ENCODE assay signal across 17 cellular contexts in the genomic region with DNA sequence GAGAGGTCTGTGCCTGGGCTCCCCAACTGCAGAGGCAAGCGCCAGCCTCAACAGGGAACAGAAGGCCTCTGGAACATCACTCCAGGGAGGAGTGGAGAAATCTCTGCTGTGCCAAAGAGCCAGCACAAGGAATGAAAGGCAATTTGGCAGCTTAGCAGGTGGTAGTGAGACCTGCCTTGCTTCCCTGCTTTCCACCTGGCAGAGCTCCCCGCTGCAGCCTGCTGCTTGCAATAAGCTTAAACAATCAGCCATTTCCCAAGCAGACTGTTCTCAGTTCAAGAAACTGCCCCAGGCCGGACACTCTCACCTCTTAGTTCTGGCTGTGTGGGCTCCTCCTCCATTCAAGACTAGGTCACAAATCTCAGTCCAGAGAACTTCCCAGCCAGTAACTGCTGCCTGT.
"Had no signal": no experiment of that assay in that cellular context is flagged by ENCODE, and none has a peak within 500 bp of the region (broad histone marks: within the 10 kb centered on the region; RNA-seq: fewer than 3 reads in every experiment).

No MANE protein-coding gene starts in this region.

- ATAC-seq: heart right ventricle; natural killer cell; stimulated activated naive B cell treated with anti-CD40 and anti-IgM and Interleukin-4, amounts not matched to agents 10 μg/mL and 1 μg/mL and 100 μg/mL, for 72 hours; upper lobe of right lung had no signal

- DNase-seq: activated CD4-positive, CD25-positive, alpha-beta regulatory T cell treated with anti-CD3 and anti-CD28 coated beads, Interleukin-2, amount 50 U/mL, for 72 hours; activated CD8-positive, alpha-beta memory T cell treated with anti-CD3 and anti-CD28 coated beads for 24 hours; activated CD8-positive, alpha-beta memory T cell treated with anti-CD3 and anti-CD28 coated beads, Interleukin-2, amount 50 U/mL, for 48 hours; activated effector memory CD4-positive, alpha-beta T cell treated with Interleukin-2 at 50 U/mL for 16 hours; activated naive CD4-positive, alpha-beta T cell treated with anti-CD3 and anti-CD28 coated beads, Interleukin-2, amount 50 U/mL, for 16 hours; activated T-cell treated with anti-CD3 and anti-CD28 coated beads, Interleukin-2, amount 50 U/mL, for 48 hours; cerebellar nuclear complex; effector CD4-positive, alpha-beta T cell; esophagus squamous epithelium; heart right ventricle; immature natural killer cell; natural killer cell; retina; spleen; stimulated activated CD4-positive, alpha-beta T cell treated with anti-CD3 and anti-CD28 coated beads, Interleukin-4, amount 100 ng/mL, for 4 hours; stimulated activated naive B cell treated with anti-CD40 and anti-IgM and Interleukin-4, amounts not matched to agents 10 μg/mL and 1 μg/mL and 100 μg/mL, for 72 hours; upper lobe of right lung had no signal
